ENCODE assay signal across 22 cellular contexts in the genomic region with DNA sequence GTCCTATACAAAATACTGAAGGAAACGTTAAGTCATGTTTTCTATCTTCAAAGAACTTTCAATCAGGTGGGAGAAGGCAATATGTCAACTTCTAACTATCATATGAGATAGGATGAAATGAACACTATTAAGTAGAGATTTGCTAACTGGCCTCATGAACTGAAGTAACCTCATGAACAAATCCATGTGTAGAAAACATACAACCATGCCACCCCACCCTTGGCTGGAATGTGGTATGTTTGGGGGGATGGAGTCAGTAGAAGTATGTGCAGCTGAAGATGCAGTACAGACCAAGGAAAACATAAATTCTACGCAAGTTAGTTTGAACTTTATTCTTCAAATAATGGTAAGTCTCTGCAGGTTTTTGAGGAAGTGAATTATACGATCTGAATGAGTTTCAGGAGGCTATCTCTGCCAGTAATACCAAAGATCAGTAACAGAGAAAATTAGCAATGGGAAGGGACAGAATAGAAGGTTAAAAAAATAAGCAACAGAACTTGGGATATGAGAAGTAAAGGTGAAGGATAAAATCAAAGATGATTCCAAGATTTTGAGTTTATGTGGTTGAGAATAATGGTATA. TPM values are rescaled to one million over a fixed set of nuclear protein-coding genes. Genes with fewer than 3 reads are reported as not detected.
DNase-seq lines count a peak whose midpoint lies in the region; ATAC-seq, FAIRE-seq and TF ChIP-seq lines count a peak whose summit lies in the region.
"Had no signal": no experiment of that assay in that cellular context is flagged by ENCODE, and none has a peak within 500 bp of the region (broad histone marks: within the 10 kb centered on the region; RNA-seq: fewer than 3 reads in every experiment).

No MANE protein-coding gene starts in this region.

- no peak overlapping the region for H2AK9ac ChIP-seq in IMR-90 (replicated peaks; ENCODE audit: low read depth, low read length, poor library complexity)

- H2AFZ ChIP-seq in IMR-90 (replicated peaks; ENCODE audit: low read length, poor library complexity): no peak overlapping the region

- no TSS peak for BruUV-seq in IMR-90 (replicated peaks; lab: Mats Ljungman, UMichigan)

- DNase-seq in AG08395 (ENCODE audit: low spot score) (peak; percentile 27), IMR-90 (no peak), WTC11 (ENCODE audit: low spot score) (no peak), fibroblast of villous mesenchyme (ENCODE audit: low read depth) (peak; percentile 15), retina (no peak), cardiac septum (ENCODE audit: low spot score) (no peak), small intestine (no peak)
- DNase-seq in activated naive CD4-positive, alpha-beta T cell treated with Interleukin-2 at 50 U/mL for 16 hours: no peak
- DNase-seq: activated CD8-positive, alpha-beta T cell treated with anti-CD3 and anti-CD28 coated beads for 36 hours; Calu3; HCEC 1CT; islet precursor cell; mammary epithelial cell; MM.1S; Peyer's patch; right cardiac atrium; SK-N-SH had no signal

- no peak overlapping the region for H2BK20ac ChIP-seq in IMR-90 (ENCODE audit: low read depth, low read length)

- no peaks in the 10 kb centered on the region for H3K27me3 ChIP-seq in IMR-90 (ENCODE audit: control insufficient read depth, insufficient read depth, low read length)
- H3K27me3 ChIP-seq in small intestine (ENCODE audit: control insufficient read depth in 2 of 2, insufficient read depth in 2 of 2, low read length in 2 of 2): no peaks in the 10 kb centered on the region
- H3K27me3 ChIP-seq: Peyer's patch, vagina had no signal

- intact Hi-C loops in IMR-90 (cut with micrococcal nuclease): no loop called here
- intact Hi-C loops in cardiac septum (cut with DNase I): no loop called here

- H2BK15ac ChIP-seq in IMR-90 (ENCODE audit: low read depth, low read length): no peak overlapping the region

- no peak for TF ChIP-seq RAD21 in IMR-90 (IDR thresholded peaks at IDR 0.05; ENCODE audit: low read length)

- H3K9ac ChIP-seq in IMR-90 (ENCODE audit: low read depth, low read length): no peak overlapping the region
- H3K9ac ChIP-seq: SK-N-SH had no signal

- TF ChIP-seq CTCF in IMR-90 (conservative IDR thresholded peaks at IDR 0.05; ENCODE audit: low read depth, low read length) (no peak), WTC11 (IDR thresholded peaks at IDR 0.05) (no peak), fibroblast of villous mesenchyme (IDR thresholded peaks at IDR 0.05; ENCODE audit: insufficient read depth, low read depth, low read length) (no peak)

- dilution Hi-C loops in IMR-90 (cut with HindIII; ENCODE audit: low sequenced_read_pairs, unreplicated experiment): no loop called here

- H4K20me1 ChIP-seq in IMR-90 (ENCODE audit: insufficient read depth, low read length): no peaks in the 10 kb centered on the region

- peaks cover 3 to 20% of the 10 kb centered on the region in 2 experiments; a peak in 3 of 4 replicates for H3K79me1 ChIP-seq in IMR-90 (ENCODE audit: low read depth in 1 of 2, low read length in 2 of 2)

- no peak overlapping the region for H2AK5ac ChIP-seq in IMR-90 (ENCODE audit: low read depth, low read length)

- WGBS in IMR-90 (ENCODE audit: extremely low coverage in 2 of 2, insufficient read length in 1 of 2), 2 experiments: no CpG with 5 or more reads among the region's 3 CpGs
- 60 to 72% (median 71%) methylated on average over 3 of the region's 3 CpGs for WGBS in small intestine, 3 donors

- H3K4me1 Mint-ChIP-seq in WTC11: peaks cover 12% of the 10 kb centered on the region

- no peaks in the 10 kb centered on the region for H3K9me3 Mint-ChIP-seq in WTC11
- H3K9me3 Mint-ChIP-seq: activated CD8-positive, alpha-beta T cell treated with anti-CD3 and anti-CD28 coated beads for 36 hours had no signal

- peak overlapping the region; percentile 63; the same call in 1 of the 2 replicates for H3K4me2 ChIP-seq in IMR-90 (ENCODE audit: low read depth, low read length)
- H3K4me2 ChIP-seq: SK-N-SH had no signal

- no peak overlapping the region for H3K27ac ChIP-seq in IMR-90 (ENCODE audit: insufficient read depth, low read length)
- no peak overlapping the region for H3K27ac ChIP-seq in small intestine (ENCODE audit: low read depth in 1 of 2, low read length in 1 of 2)
- H3K27ac ChIP-seq: epithelial cell of prostate, Peyer's patch, vagina, VCaP had no signal

- H3K27me3 Mint-ChIP-seq in WTC11 (ENCODE audit: low read depth): no peaks in the 10 kb centered on the region
- H3K27me3 Mint-ChIP-seq: activated CD8-positive, alpha-beta T cell treated with anti-CD3 and anti-CD28 coated beads for 36 hours had no signal

- no peak for FAIRE-seq in small intestine (lab: Jason Lieb, UNC)
- FAIRE-seq: colon, GM18507 had no signal

- H4K8ac ChIP-seq in IMR-90 (ENCODE audit: low read depth in 2 of 2, low read length in 2 of 2): no peak overlapping the region

- CTCF ChIA-PET in IMR-90 (lab: Yijun Ruan, JAX): interaction anchor here (0.6 kb wide), 1 partner anchor 56 kb away, joined by 5 read pairs; no protein-coding TSS in a partner anchor
- CTCF ChIA-PET in WTC11 (lab: Charles Lee): interaction anchor here (0.8 kb wide), 1 partner anchor 18 kb away, joined by 3 read pairs; no protein-coding TSS in a partner anchor

- no peak overlapping the region for H3K56ac ChIP-seq in IMR-90 (ENCODE audit: extremely low read depth, insufficient read depth, low read length)

- H3K27ac Mint-ChIP-seq in WTC11: peak overlapping the region; percentile 21; the same call in 1 of the 2 replicates
- H3K27ac Mint-ChIP-seq: activated CD8-positive, alpha-beta T cell treated with anti-CD3 and anti-CD28 coated beads for 36 hours had no signal

- peaks cover 13% of the 10 kb centered on the region for H3K36me3 ChIP-seq in IMR-90 (ENCODE audit: control insufficient read depth, insufficient read depth, low read length)
- H3K36me3 ChIP-seq in small intestine (ENCODE audit: control insufficient read depth in 2 of 2, insufficient read depth in 2 of 2, low read length in 2 of 2): peaks cover 6 to 7% of the 10 kb centered on the region in 2 donors

- POLR2A ChIA-PET in IMR-90 (lab: Charles Lee; ENCODE audit: unreplicated experiment): no interaction called here
- POLR2A ChIA-PET in WTC11 (lab: Charles Lee): no interaction called here

- no peak for ATAC-seq in IMR-90 (ENCODE audit: low read depth)
- no peak for ATAC-seq in WTC11
- ATAC-seq: activated CD8-positive, alpha-beta T cell treated with anti-CD3 and anti-CD28 coated beads for 36 hours; right cardiac atrium had no signal

- H3K4me3 ChIP-seq in IMR-90 (ENCODE audit: insufficient read depth, low read depth, low read length) (no peak overlapping the region), fibroblast of villous mesenchyme (ENCODE audit: low read depth, low read length) (no peak overlapping the region), small intestine (ENCODE audit: low read depth in 1 of 2, low read length in 2 of 2) (no peak overlapping the region)
- H3K4me3 ChIP-seq: Peyer's patch, vagina had no signal

- no peak overlapping the region for H4K5ac ChIP-seq in IMR-90 (ENCODE audit: low read depth, low read length)

- H3K23ac ChIP-seq in IMR-90 (ENCODE audit: low read depth, low read length): no peak overlapping the region

- H3K9me1 ChIP-seq in IMR-90 (ENCODE audit: insufficient read depth, low read length): no peaks in the 10 kb centered on the region

- in situ Hi-C loops in IMR-90 (cut with MboI; ENCODE audit: low sequenced_read_pairs): loop anchor here (25.0 kb wide), 1 partner anchor 165 kb away; no protein-coding TSS in a partner anchor

- H3K4ac ChIP-seq in IMR-90 (ENCODE audit: low read depth, low read length): no peak overlapping the region

- H3K9me3 ChIP-seq in IMR-90 (ENCODE audit: control insufficient read depth, insufficient read depth, low read length) (no peaks in the 10 kb centered on the region), small intestine (ENCODE audit: control insufficient read depth, low read depth) (no peaks in the 10 kb centered on the region)
- H3K9me3 ChIP-seq: Peyer's patch, SK-N-SH, vagina had no signal

- peaks cover 2% of the 10 kb centered on the region; the same call in 1 of the 2 replicates for H3K4me1 ChIP-seq in IMR-90 (ENCODE audit: control insufficient read depth, insufficient read depth, low read length)
- peaks cover 0 to 5% of the 10 kb centered on the region in 2 donors for H3K4me1 ChIP-seq in small intestine (ENCODE audit: control insufficient read depth in 2 of 2, insufficient read depth in 1 of 2, low read depth in 1 of 2, low read length in 1 of 2)

- no peak overlapping the region for H3K14ac ChIP-seq in IMR-90 (replicated peaks; ENCODE audit: low read depth, low read length)

- no peak overlapping the region for H2BK120ac ChIP-seq in IMR-90 (ENCODE audit: low read depth, low read length)

- peaks cover 17% of the 10 kb centered on the region for H3K36me3 Mint-ChIP-seq in WTC11

- no peak overlapping the region for H3K4me3 Mint-ChIP-seq in WTC11
- H3K4me3 Mint-ChIP-seq: activated CD8-positive, alpha-beta T cell treated with anti-CD3 and anti-CD28 coated beads for 36 hours had no signal

- no peak for TF ChIP-seq POLR2A in IMR-90 (IDR thresholded peaks at IDR 0.05; ENCODE audit: low read depth, low read length)

- H4K91ac ChIP-seq in IMR-90 (ENCODE audit: insufficient read depth, low read depth, low read length): no peak overlapping the region

- no peak overlapping the region for H3K18ac ChIP-seq in IMR-90 (ENCODE audit: low read depth, low read length)

- no peak overlapping the region for H2BK5ac ChIP-seq in IMR-90 (ENCODE audit: low read depth, low read length, poor library complexity, severe bottlenecking)

TF ChIP-seq in IMR-90, 13 proteins besides CTCF, POLR2A, EP300 and RAD21:
- TF ChIP-seq CHD1 (IDR thresholded peaks at IDR 0.05; ENCODE audit: low read depth, low read length): no peak

TF ChIP-seq in WTC11, 78 proteins besides CTCF, POLR2A, EP300 and RAD21 (continues in another document):
- TF ChIP-seq NR3C1 (CRISPR knock-in tag; conservative IDR thresholded peaks at IDR 0.05; ENCODE audit: low read depth): no peak
- TF ChIP-seq RORB (CRISPR knock-in tag; IDR thresholded peaks at IDR 0.05): no peak

RNA-seq across cellular contexts. Expression of gene TRMT1L, which starts 4.5 kb away (rescaled TPM):
- total RNA-seq in IMR-90 (2012; rRNA removed): 21.9 and 25.3 TPM in 2 replicates
- 8.6 and 11.0 TPM in 2 replicates for polyA plus RNA-seq in IMR-90 (2012; rRNA removed)
- polyA plus RNA-seq in IMR-90 (2012; cell fraction: cytosol; rRNA removed): 1.4 and 2.6 TPM in 2 replicates
- 1.0 and 8.2 TPM in 2 replicates for polyA plus RNA-seq in IMR-90 (2012; cell fraction: nucleus; rRNA removed; ENCODE audit: low replicate concordance)
- total RNA-seq in WTC11 (2021): 24.7 to 28.1 TPM (median 27.3 TPM) in 3 replicates
- total RNA-seq in fibroblast of villous mesenchyme: 11.6 and 24.6 TPM in 2 replicates
- total RNA-seq in cardiac septum: 20.6 TPM
- 10 to 100 TPM in 1 of 3 donors, 1 to 10 TPM in 2; 5.4 to 11.0 (median 9.2) TPM for polyA plus RNA-seq in small intestine

RNA-seq across cellular contexts. Expression of gene SWT1, which starts 4.7 kb away (rescaled TPM):
- total RNA-seq in IMR-90 (2012; rRNA removed) (2.7 and 4.2 TPM in 2 replicates), WTC11 (2021) (5.4 to 5.8 TPM (median 5.5 TPM) in 3 replicates), fibroblast of villous mesenchyme (3.9 and 5.2 TPM in 2 replicates), cardiac septum (5.3 TPM)
- polyA plus RNA-seq in IMR-90 (2012; rRNA removed) (0.80 and 0.82 TPM in 2 replicates), small intestine (1 to 10 TPM; 2.4 to 5.1 (median 3.2) TPM)
- polyA plus RNA-seq in IMR-90 (2012; cell fraction: cytosol; rRNA removed): 0.11 and 0.18 TPM in 2 replicates
- 0.14 and 2.0 TPM in 2 replicates for polyA plus RNA-seq in IMR-90 (2012; cell fraction: nucleus; rRNA removed; ENCODE audit: low replicate concordance)

Comparison
In these comparisons a context has a peak if more than half of its experiments do, and no peak if none do; other contexts are left out.
1. DNase-seq: peak in AG08395 (single experiment) and fibroblast of villous mesenchyme (single experiment); none in IMR-90 (single experiment), WTC11 (single experiment), retina (single experiment), cardiac septum (single experiment), activated naive CD4-positive, alpha-beta T cell treated with Interleukin-2 at 50 U/mL for 16 hours (single experiment) and small intestine (single experiment).